ENCODE assay signal across 18 cellular contexts in the genomic region with DNA sequence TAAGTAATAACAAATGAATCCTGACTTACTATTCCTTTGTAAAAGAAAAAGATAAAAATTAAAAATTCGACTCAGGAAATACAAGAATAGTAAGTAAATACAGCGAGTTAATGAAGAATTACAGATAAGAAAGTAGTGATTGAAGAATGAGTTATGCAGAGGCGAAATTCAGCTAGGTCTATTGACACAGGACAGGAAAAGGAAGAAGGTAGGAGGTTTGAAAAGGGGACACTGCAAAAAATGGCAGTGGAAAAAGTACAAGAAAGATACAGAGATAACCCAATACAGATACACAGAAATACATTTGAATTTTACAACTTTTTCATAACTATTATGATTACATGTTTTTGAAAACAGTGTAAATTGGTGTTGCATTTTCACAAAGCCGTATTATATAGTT. TPM values are rescaled to one million over a fixed set of nuclear protein-coding genes. Genes with fewer than 3 reads are reported as not detected.
DNase-seq lines count a peak whose midpoint lies in the region; ATAC-seq, FAIRE-seq and TF ChIP-seq lines count a peak whose summit lies in the region.
"Had no signal": no experiment of that assay in that cellular context is flagged by ENCODE, and none has a peak within 500 bp of the region (broad histone marks: within the 10 kb centered on the region; RNA-seq: fewer than 3 reads in every experiment).

No MANE protein-coding gene starts in this region.

- H3K4me3 Mint-ChIP-seq in activated T-cell treated with anti-CD3 and anti-CD28 coated beads, Interleukin-2, amount 50 U/mL, for 4 hours, result peak overlapping the region; percentile 16
- H3K4me3 Mint-ChIP-seq: neural crest cell had no signal

- no peak for ATAC-seq in activated T-cell treated with anti-CD3 and anti-CD28 coated beads, Interleukin-2, amount 50 U/mL, for 4 hours
- ATAC-seq in GM12878, result no peak
- no peak for ATAC-seq in GM18505 (IDR thresholded peaks at IDR 0.05; ENCODE audit: unreplicated experiment)

- SMC1A ChIA-PET in GM12878 (lab: Charles Lee; ENCODE audit: uncharacterized antibody, unreplicated experiment), result no interaction called here

- FAIRE-seq in GM12878 (lab: Jason Lieb, UNC), result no peak
- FAIRE-seq: D721Med, H1, TTC549 had no signal

- H3K9me3 Mint-ChIP-seq in activated T-cell treated with anti-CD3 and anti-CD28 coated beads, Interleukin-2, amount 50 U/mL, for 4 hours, result no peaks in the 10 kb centered on the region
- H3K9me3 Mint-ChIP-seq: neural crest cell had no signal

- peak overlapping the region; percentile 43 for H3K4me2 ChIP-seq in MM.1S (ENCODE audit: low read depth, low read length)
- no peak overlapping the region for H3K4me2 ChIP-seq in GM12878 (ENCODE audit: control insufficient read depth, insufficient read depth)
- H3K4me2 ChIP-seq in smooth muscle cell, result peak overlapping the region; percentile 14

- no peak for TF ChIP-seq EP300 in GM12878 (IDR thresholded peaks at IDR 0.05; ENCODE audit: borderline replicate concordance in 1 of 2, control insufficient read depth in 1 of 2, low read depth in 2 of 2, low read length in 2 of 2)

- in situ Hi-C loops in GM12878 (cut with MboI), result no loop called here

- TF ChIP-seq CTCF in MM.1S (IDR thresholded peaks at IDR 0.05; ENCODE audit: low read length) (no peak), GM12878 (IDR thresholded peaks at IDR 0.05 in 2 of 3, conservative IDR thresholded peaks at IDR 0.05 in 1 of 3; ENCODE audit: control insufficient read depth in 2 of 3, extremely low read depth in 1 of 3, insufficient read depth in 1 of 3, low read depth in 3 of 3, low read length in 3 of 3) (no peak), smooth muscle cell (IDR thresholded peaks at IDR 0.05; ENCODE audit: borderline replicate concordance, insufficient read depth, poor library complexity, severe bottlenecking) (no peak)

- H3K4me1 Mint-ChIP-seq in activated T-cell treated with anti-CD3 and anti-CD28 coated beads, Interleukin-2, amount 50 U/mL, for 4 hours (ENCODE audit: low read depth), result peaks cover 77% of the 10 kb centered on the region

- no peak for TF ChIP-seq RAD21 in GM12878 (IDR thresholded peaks at IDR 0.05; ENCODE audit: insufficient read depth, low read depth, low read length)

- H3K9me2 ChIP-seq in MM.1S (replicated peaks; ENCODE audit: insufficient read depth, low read length), result no peaks in the 10 kb centered on the region

- H3K79me2 ChIP-seq in MM.1S (ENCODE audit: low read length), result 0 out of 2 replicates have a peak, but pooled peaks cover 2% of the 10 kb centered on the region
- no peaks in the 10 kb centered on the region for H3K79me2 ChIP-seq in GM12878 (ENCODE audit: control insufficient read depth, insufficient read depth, low read length)
- H3K79me2 ChIP-seq in smooth muscle cell (ENCODE audit: low read depth), result peaks cover 22% of the 10 kb centered on the region

- H4K20me1 ChIP-seq in MM.1S (ENCODE audit: insufficient read depth, low read length) (no peaks in the 10 kb centered on the region; the same call in 1 of the 2 replicates), GM12878 (ENCODE audit: control insufficient read depth, insufficient read depth) (no peaks in the 10 kb centered on the region), smooth muscle cell (ENCODE audit: low read depth) (peaks cover 28% of the 10 kb centered on the region)

- H3K4me3 ChIP-seq in MM.1S (ENCODE audit: low read length) (no peak overlapping the region), GM12878 (no peak overlapping the region), smooth muscle cell (no peak overlapping the region)
- H3K4me3 ChIP-seq: dorsolateral prefrontal cortex had no signal

- POLR2A ChIA-PET in GM12878 (lab: Charles Lee), result no interaction called here

- peaks cover 19% of the 10 kb centered on the region for H3K36me3 Mint-ChIP-seq in activated T-cell treated with anti-CD3 and anti-CD28 coated beads, Interleukin-2, amount 50 U/mL, for 4 hours (ENCODE audit: insufficient read depth)

- H3K9ac ChIP-seq in MM.1S (ENCODE audit: low read length) (peak overlapping the region; percentile 31), GM12878 (ENCODE audit: control insufficient read depth, insufficient read depth, low read length) (no peak overlapping the region), smooth muscle cell (ENCODE audit: low read depth) (no peak overlapping the region)

- H2AFZ ChIP-seq in MM.1S (ENCODE audit: low read length) (no peak overlapping the region), GM12878 (ENCODE audit: control insufficient read depth, low read depth, low read length) (no peak overlapping the region), smooth muscle cell (ENCODE audit: low read depth) (no peak overlapping the region)

- H3K27me3 Mint-ChIP-seq in activated T-cell treated with anti-CD3 and anti-CD28 coated beads, Interleukin-2, amount 50 U/mL, for 4 hours (ENCODE audit: low read depth), result no peaks in the 10 kb centered on the region

- intact Hi-C loops in GM12878 (cut with micrococcal nuclease; ENCODE audit: unreplicated experiment), result no loop called here

- DNase-seq in activated T-cell treated with anti-CD3 and anti-CD28 coated beads, Interleukin-2, amount 50 U/mL, for 4 hours, result no peak
- DNase-seq in activated T-cell treated with anti-CD3 and anti-CD28 coated beads, Interleukin-2, amount 50 U/mL, for 1 hour, result no peak
- no peak for DNase-seq in MM.1S
- DNase-seq in GM12878 (ENCODE audit: low read depth, low spot score), result no peak
- DNase-seq in smooth muscle cell (lab: John Stamatoyannopoulos, UW; ENCODE audit: unreplicated experiment), result no peak
- no peak for DNase-seq in cortex of kidney (lab: John Stamatoyannopoulos, UW)
- DNase-seq in dedifferentiated amniotic fluid mesenchymal stem cell (ENCODE audit: extremely low spot score), result no peak
- DNase-seq: activated CD4-positive, alpha-beta T cell treated with anti-CD3 and anti-CD28 coated beads, Interleukin-2, amount 50 U/mL, for 4 hours; activated gamma-delta T cell treated with Interleukin-2 at 50 U/mL for 16 hours; dorsolateral prefrontal cortex; KG1; NCI-H1436 had no signal

- H3K27ac ChIP-seq in MM.1S (ENCODE audit: low read length) (peak overlapping the region; percentile 58; the same call in 1 of the 2 replicates), GM12878 (ENCODE audit: control insufficient read depth, insufficient read depth) (no peak overlapping the region), smooth muscle cell (ENCODE audit: low read depth) (no peak overlapping the region)
- H3K27ac ChIP-seq: dorsolateral prefrontal cortex, HL-60 had no signal

- no TSS peak for BruUV-seq in GM12878 (replicated peaks; lab: Mats Ljungman, UMichigan)

- RAD21 ChIA-PET in GM12878 (lab: Charles Lee; ENCODE audit: unreplicated experiment), result no interaction called here

- peaks cover 19% of the 10 kb centered on the region for H3F3A ChIP-seq in MM.1S (ENCODE audit: insufficient read depth, low read length)
- no peaks in the 10 kb centered on the region for H3F3A ChIP-seq in smooth muscle cell (ENCODE audit: low read depth)

- H3K4me1 ChIP-seq in MM.1S (ENCODE audit: low read length), result peaks cover 46% of the 10 kb centered on the region
- peaks cover 30% of the 10 kb centered on the region for H3K4me1 ChIP-seq in GM12878 (ENCODE audit: control insufficient read depth, insufficient read depth, low read length)
- H3K4me1 ChIP-seq in smooth muscle cell (ENCODE audit: low read depth), result peaks cover 8% of the 10 kb centered on the region

- H3K36me3 ChIP-seq in MM.1S (replicated peaks; ENCODE audit: insufficient read depth, low read length) (no peaks in the 10 kb centered on the region), GM12878 (ENCODE audit: control insufficient read depth in 2 of 2, insufficient read depth in 2 of 2, low read length in 1 of 2) (no peaks in the 10 kb centered on the region), smooth muscle cell (ENCODE audit: low read depth) (no peaks in the 10 kb centered on the region)

- CTCF ChIA-PET in GM12878 (lab: Yijun Ruan, JAX), result no interaction called here

- WGBS in GM12878 (ENCODE audit: insufficient coverage, insufficient replicate concordance, low lambda C conversion rate, missing lambda C conversion rate), result 46% methylated on average over 4 of the region's 4 CpGs
- 72% methylated on average over 4 of the region's 4 CpGs for WGBS in smooth muscle cell (ENCODE audit: low lambda C conversion rate)

- peaks cover 25% of the 10 kb centered on the region for H3K27me3 ChIP-seq in MM.1S (replicated peaks; ENCODE audit: insufficient read depth, low read length)
- no peaks in the 10 kb centered on the region; a peak in 1 of 4 replicates for H3K27me3 ChIP-seq in GM12878 (replicated peaks in 1 of 2; ENCODE audit: control insufficient read depth in 2 of 2, insufficient read depth in 2 of 2, low read length in 1 of 2)
- no peaks in the 10 kb centered on the region for H3K27me3 ChIP-seq in smooth muscle cell (ENCODE audit: low read depth)
- H3K27me3 ChIP-seq: dorsolateral prefrontal cortex had no signal

- TF ChIP-seq POLR2A in GM12878 (IDR thresholded peaks at IDR 0.05; ENCODE audit: low read depth, low read length) (no peak), GM18505 (IDR thresholded peaks at IDR 0.05; ENCODE audit: borderline replicate concordance, extremely low read depth, insufficient read depth, insufficient read length) (no peak)

- H3K9me3 ChIP-seq in MM.1S (replicated peaks; ENCODE audit: insufficient read depth, low read length) (no peaks in the 10 kb centered on the region), GM12878 (replicated peaks; ENCODE audit: control insufficient read depth, insufficient read depth, low read length) (no peaks in the 10 kb centered on the region; the same call in 1 of the 3 replicates), smooth muscle cell (replicated peaks; ENCODE audit: low read depth) (no peaks in the 10 kb centered on the region)

RNA-seq across cellular contexts. Expression of a gene that starts 28.0 kb away (rescaled TPM):
- total RNA-seq in activated T-cell treated with anti-CD3 and anti-CD28 coated beads, Interleukin-2, amount 50 U/mL, for 4 hours, result 10 to 100 TPM; 14.9 to 19.3 (median 19.0) TPM
- 0.42 and 0.61 TPM in 2 replicates for total RNA-seq in GM12878 (2013; cell fraction: nucleolus; rRNA removed)
- total RNA-seq in GM12878 (2014; rRNA removed) (not detected in 2 replicates), GM12878 (2014; rRNA removed; fragmentation: Illumina TruSeq; extraction: Trizol) (0.04 and 0.05 TPM in 2 replicates), GM12878 (2021) (0.24 and 0.82 TPM in 2 replicates), smooth muscle cell (14.2 and 18.0 TPM in 2 replicates)
- not detected for polyA plus RNA-seq in GM12878 (2011; ENCODE audit: low read depth)
- polyA plus RNA-seq in GM12878 (2011; rRNA removed) (0.19 TPM in 2 replicates), GM12878 (2014; fragmentation: Illumina TruSeq; extraction: Trizol) (0.15 and 0.32 TPM in 2 replicates), GM12878 (2014; fragmentation: Nextera tagmentation; extraction: Ambion mirVana) (under 1 TPM in 1 of 2 experiments, not detected in 1; 0.04 TPM), GM12878 (2014; rRNA removed) (not detected in 2 replicates), GM12878 (2016; fragmentation: Nextera tagmentation; extraction: Ambion mirVana) (under 1 TPM; 0.13 to 0.29 TPM), smooth muscle cell (14.4 and 17.4 TPM in 2 replicates)
- 0.07 and 0.10 TPM in 2 replicates for polyA plus RNA-seq in GM12878 (2011; cell fraction: cytosol; rRNA removed)
- polyA plus RNA-seq in GM12878 (2011; cell fraction: nucleus; rRNA removed), result 0.09 and 0.10 TPM in 2 replicates
- polyA plus RNA-seq in GM12878 (2012), result 0.14 and 0.28 TPM in 2 replicates
- polyA minus RNA-seq in GM12878 (2011; rRNA and poly(A)+ RNA removed), result 0.05 TPM in 1 of 2 replicates, not detected in the other
- polyA minus RNA-seq in GM12878 (2011; cell fraction: cytosol; rRNA and poly(A)+ RNA removed), result not detected in 2 replicates
- 0.12 and 0.19 TPM in 2 replicates for polyA minus RNA-seq in GM12878 (2011; cell fraction: nucleus; rRNA and poly(A)+ RNA removed)
